ENCODE assay signal across 2 cellular contexts in genomic region chr13:95608640-95609280, GRCh38.
TF ChIP-seq lines count a peak whose summit lies in the region.

No MANE protein-coding gene starts in this region.

TF ChIP-seq in IMR-90, 13 proteins besides CTCF, POLR2A, EP300 and RAD21 (continued from another document):
- no peak for TF ChIP-seq SMC3 (IDR thresholded peaks at IDR 0.05; ENCODE audit: low read depth, low read length)
- no peak for TF ChIP-seq NFE2L2 (IDR thresholded peaks at IDR 0.05; ENCODE audit: low read depth, low read length)
- no peak for TF ChIP-seq MAFK (IDR thresholded peaks at IDR 0.05; ENCODE audit: low read depth, low read length)
- no peak for TF ChIP-seq MAZ (IDR thresholded peaks at IDR 0.05; ENCODE audit: borderline replicate concordance, low read depth, low read length)
- no peak for TF ChIP-seq RFX5 (IDR thresholded peaks at IDR 0.05; ENCODE audit: low read depth, low read length)
- TF ChIP-seq ELK1 (IDR thresholded peaks at IDR 0.05; ENCODE audit: borderline replicate concordance, low read depth, low read length): no peak

TF ChIP-seq in SK-N-SH treated with all-trans-retinoic acid at 6 μM for 48 hours, 23 proteins besides CTCF, POLR2A, EP300 and RAD21 (continued from another document):
- no peak for TF ChIP-seq CREB5 (CRISPR knock-in tag; IDR thresholded peaks at IDR 0.05; ENCODE audit: low read depth)
